In the genomic region with DNA sequence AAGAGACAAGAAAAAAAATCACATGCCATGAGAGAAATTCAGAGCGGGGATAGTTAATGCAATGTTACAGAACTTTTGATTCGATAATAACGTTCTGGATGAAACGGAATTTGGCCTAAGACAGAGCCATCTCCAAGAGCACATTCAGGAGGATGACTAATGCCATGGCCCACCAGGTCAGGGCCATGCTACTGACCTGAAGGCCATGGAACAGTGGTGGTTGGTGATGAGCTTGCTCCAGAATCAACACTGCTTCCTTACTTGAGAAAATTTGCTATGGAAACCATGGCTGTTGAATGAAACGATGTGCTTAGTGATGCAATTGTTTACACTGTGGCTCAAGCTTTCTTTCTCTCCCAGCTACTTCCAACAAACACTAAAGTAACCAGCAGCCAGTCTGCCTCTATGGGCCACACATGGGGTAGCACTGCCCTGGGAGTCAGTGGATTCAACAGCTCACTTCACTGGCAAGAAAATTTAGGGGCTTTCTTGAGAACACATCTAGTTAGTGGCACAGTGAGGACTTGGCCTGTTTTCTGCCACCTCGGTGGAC, we compare ENCODE assay signal across 25 cellular contexts.
A peak's percentile ranks its signal among the peaks of the same experiment; 100 is the strongest.
DNase-seq lines count a peak whose midpoint lies in the region; ATAC-seq and TF ChIP-seq lines count a peak whose summit lies in the region.
"Had no signal": no experiment of that assay in that cellular context is flagged by ENCODE, and none has a peak within 500 bp of the region (broad histone marks: within the 10 kb centered on the region; RNA-seq: fewer than 3 reads in every experiment).

No MANE protein-coding gene starts in this region.

- no peak for ATAC-seq in IMR-90 (ENCODE audit: low read depth)
- no peak for ATAC-seq in activated T-cell treated with anti-CD3 and anti-CD28 coated beads, Interleukin-2, amount 50 U/mL, for 4 hours
- ATAC-seq in CD4-positive, alpha-beta T cell (ENCODE audit: poor library complexity), result no peak
- ATAC-seq: naive thymus-derived CD4-positive, alpha-beta T cell; stimulated activated naive CD8-positive, alpha-beta T cell treated with anti-CD3 and anti-CD28 coated beads, Interleukin-15, Interleukin-2, amounts not matched to agents 100 U/mL and 50 U/mL, for 24 hours had no signal

- no peak for TF ChIP-seq CTCF in IMR-90 (conservative IDR thresholded peaks at IDR 0.05; ENCODE audit: low read depth, low read length)
- peak; percentile 28 for TF ChIP-seq CTCF in neural progenitor cell (IDR thresholded peaks at IDR 0.05)
- TF ChIP-seq CTCF in CD4-positive, alpha-beta T cell (IDR thresholded peaks at IDR 0.05), result no peak

- no peak overlapping the region for H2AFZ ChIP-seq in IMR-90 (replicated peaks; ENCODE audit: low read length, poor library complexity)
- H2AFZ ChIP-seq in neural progenitor cell (replicated peaks), result no peak overlapping the region
- H2AFZ ChIP-seq: PC-9 had no signal

- in situ Hi-C loops in IMR-90 (cut with MboI; ENCODE audit: low sequenced_read_pairs), result no loop called here

- H3K27ac ChIP-seq in IMR-90 (ENCODE audit: insufficient read depth, low read length) (no peak overlapping the region), neural progenitor cell (peak overlapping the region; percentile 53)
- no peak overlapping the region for H3K27ac ChIP-seq in CD4-positive, alpha-beta T cell (ENCODE audit: low read depth, low read length)
- H3K27ac ChIP-seq: brain microvascular endothelial cell, colonic mucosa, PC-9, skin epidermis, tibial artery had no signal

- H3K4me2 ChIP-seq in IMR-90 (ENCODE audit: low read depth, low read length) (no peak overlapping the region), neural progenitor cell (peak overlapping the region; percentile 56)
- H3K4me2 ChIP-seq: PC-9 had no signal

- H3K4me1 ChIP-seq in IMR-90 (ENCODE audit: control insufficient read depth, insufficient read depth, low read length) (no peaks in the 10 kb centered on the region), neural progenitor cell (peaks cover 21% of the 10 kb centered on the region)
- H3K4me1 ChIP-seq: colonic mucosa, tibial artery had no signal

- H3K27me3 ChIP-seq in IMR-90 (ENCODE audit: control insufficient read depth, insufficient read depth, low read length) (no peaks in the 10 kb centered on the region), neural progenitor cell (no peaks in the 10 kb centered on the region)
- no peaks in the 10 kb centered on the region for H3K27me3 ChIP-seq in CD4-positive, alpha-beta T cell (ENCODE audit: control insufficient read depth, insufficient read depth, low read length)
- H3K27me3 ChIP-seq: brain microvascular endothelial cell, colonic mucosa, tibial artery had no signal

- TF ChIP-seq POLR2A in IMR-90 (IDR thresholded peaks at IDR 0.05; ENCODE audit: low read depth, low read length), result no peak

- CTCF ChIA-PET in IMR-90 (lab: Yijun Ruan, JAX), result no interaction called here
- CTCF ChIA-PET in CD4-positive, alpha-beta T cell (lab: Charles Lee), result no interaction called here

- WGBS in IMR-90 (ENCODE audit: extremely low coverage in 2 of 2, insufficient read length in 1 of 2), 2 experiments, result 60% methylated on average over 1 of the region's 6 CpGs; no CpG with 5 or more reads in 1 of the 2 experiments

- H2BK120ac ChIP-seq in IMR-90 (ENCODE audit: low read depth, low read length), result no peak overlapping the region

- H4K20me1 ChIP-seq in IMR-90 (ENCODE audit: insufficient read depth, low read length) (no peaks in the 10 kb centered on the region), neural progenitor cell (ENCODE audit: low read depth) (no peaks in the 10 kb centered on the region)

- H3K4me3 ChIP-seq in IMR-90 (ENCODE audit: insufficient read depth, low read depth, low read length) (no peak overlapping the region), neural progenitor cell (no peak overlapping the region)
- H3K4me3 ChIP-seq: colonic mucosa, PC-9, skin epidermis, tibial artery had no signal

- no peaks in the 10 kb centered on the region for H3K36me3 ChIP-seq in IMR-90 (ENCODE audit: control insufficient read depth, insufficient read depth, low read length)
- H3K36me3 ChIP-seq in neural progenitor cell, result no peaks in the 10 kb centered on the region
- H3K36me3 ChIP-seq: brain microvascular endothelial cell, colonic mucosa, tibial artery had no signal

- DNase-seq in H4 (ENCODE audit: low spot score) (peak; percentile 61), IMR-90 (no peak), astrocyte of the hippocampus (ENCODE audit: low read depth, low spot score) (peak; percentile 44), neural progenitor cell (ENCODE audit: low spot score) (peak; percentile 41), OCI-M1 (lab: John Stamatoyannopoulos, UW) (no peak)
- no peak for DNase-seq in activated T-cell treated with anti-CD3 and anti-CD28 coated beads, Interleukin-2, amount 50 U/mL, for 4 hours
- no peak for DNase-seq in CD4-positive, alpha-beta T cell
- DNase-seq: activated CD8-positive, alpha-beta memory T cell treated with anti-CD3 and anti-CD28 coated beads for 24 hours; brain microvascular endothelial cell; Calu3; colonic mucosa; GOT3; hippocampal formation; naive thymus-derived CD4-positive, alpha-beta T cell; NCI-H187 treated with DMSO at 0.1 percent for 48 hours; NCI-H82; PC-9; stimulated activated naive CD8-positive, alpha-beta T cell treated with anti-CD3 and anti-CD28 coated beads, Interleukin-15, Interleukin-2, amounts not matched to agents 100 U/mL and 50 U/mL, for 24 hours; tibial artery had no signal

- no peak overlapping the region for H3K4me3 Mint-ChIP-seq in neural progenitor cell
- no peak overlapping the region for H3K4me3 Mint-ChIP-seq in activated T-cell treated with anti-CD3 and anti-CD28 coated beads, Interleukin-2, amount 50 U/mL, for 4 hours
- H3K4me3 Mint-ChIP-seq in CD4-positive, alpha-beta T cell, result no peak overlapping the region
- H3K4me3 Mint-ChIP-seq: activated naive CD8-positive, alpha-beta T cell; activated T-helper 1 cell treated with anti-CD3 and anti-CD28 coated beads, Interleukin-12 subunit alpha, Interleukin-12 subunit beta, Interleukin-2, Interleukin-4 antibody, amounts not matched to agents 30 ng/mL and 10 ng/mL and 1 ng/mL, durations not matched to agents 14 hours and 24 hours and 36 hours; memory B cell; naive thymus-derived CD4-positive, alpha-beta T cell; T-helper 2 cell treated with Interferon-gamma antibody and Interleukin-4, amounts not matched to agents 5 μg/mL and 100 μg/mL, for 36 hours had no signal

- no peaks in the 10 kb centered on the region for H3K36me3 Mint-ChIP-seq in neural progenitor cell
- no peaks in the 10 kb centered on the region for H3K36me3 Mint-ChIP-seq in activated T-cell treated with anti-CD3 and anti-CD28 coated beads, Interleukin-2, amount 50 U/mL, for 4 hours (ENCODE audit: insufficient read depth)
- H3K36me3 Mint-ChIP-seq in CD4-positive, alpha-beta T cell (ENCODE audit: low read depth), result no peaks in the 10 kb centered on the region
- H3K36me3 Mint-ChIP-seq: activated naive CD8-positive, alpha-beta T cell; memory B cell; naive thymus-derived CD4-positive, alpha-beta T cell had no signal

- peaks cover 17% of the 10 kb centered on the region for H3K4me1 Mint-ChIP-seq in neural progenitor cell
- no peaks in the 10 kb centered on the region for H3K4me1 Mint-ChIP-seq in activated T-cell treated with anti-CD3 and anti-CD28 coated beads, Interleukin-2, amount 50 U/mL, for 4 hours (ENCODE audit: low read depth)
- no peaks in the 10 kb centered on the region for H3K4me1 Mint-ChIP-seq in CD4-positive, alpha-beta T cell (ENCODE audit: low read depth)
- H3K4me1 Mint-ChIP-seq: memory B cell; naive thymus-derived CD4-positive, alpha-beta T cell had no signal

- no peak overlapping the region for H2BK15ac ChIP-seq in IMR-90 (ENCODE audit: low read depth, low read length)

- H3K56ac ChIP-seq in IMR-90 (ENCODE audit: extremely low read depth, insufficient read depth, low read length), result no peak overlapping the region

- no peak overlapping the region for H4K91ac ChIP-seq in IMR-90 (ENCODE audit: insufficient read depth, low read depth, low read length)

- no peak overlapping the region for H2BK5ac ChIP-seq in IMR-90 (ENCODE audit: low read depth, low read length, poor library complexity, severe bottlenecking)

- H3K9me3 Mint-ChIP-seq in neural progenitor cell, result peaks cover 5% of the 10 kb centered on the region
- H3K9me3 Mint-ChIP-seq in activated T-cell treated with anti-CD3 and anti-CD28 coated beads, Interleukin-2, amount 50 U/mL, for 4 hours, result no peaks in the 10 kb centered on the region
- H3K9me3 Mint-ChIP-seq in CD4-positive, alpha-beta T cell, result no peaks in the 10 kb centered on the region

- no TSS peak for BruUV-seq in IMR-90 (replicated peaks; lab: Mats Ljungman, UMichigan)

- H3K18ac ChIP-seq in IMR-90 (ENCODE audit: low read depth, low read length), result no peak overlapping the region

- no peak overlapping the region for H3K23ac ChIP-seq in IMR-90 (ENCODE audit: low read depth, low read length)

- no peak overlapping the region for H3K4ac ChIP-seq in IMR-90 (ENCODE audit: low read depth, low read length)

- no peak overlapping the region for H3K27ac Mint-ChIP-seq in neural progenitor cell
- H3K27ac Mint-ChIP-seq in CD4-positive, alpha-beta T cell, result no peak overlapping the region
- H3K27ac Mint-ChIP-seq: activated naive CD8-positive, alpha-beta T cell; activated T-helper 1 cell treated with anti-CD3 and anti-CD28 coated beads, Interleukin-12 subunit alpha, Interleukin-12 subunit beta, Interleukin-2, Interleukin-4 antibody, amounts not matched to agents 30 ng/mL and 10 ng/mL and 1 ng/mL, durations not matched to agents 14 hours and 24 hours and 36 hours; memory B cell; naive thymus-derived CD4-positive, alpha-beta T cell; progenitor cell of endocrine pancreas; T-helper 2 cell treated with Interferon-gamma antibody and Interleukin-4, amounts not matched to agents 5 μg/mL and 100 μg/mL, for 36 hours had no signal

- no peak overlapping the region for H4K5ac ChIP-seq in IMR-90 (ENCODE audit: low read depth, low read length)

- H3K9me3 ChIP-seq in IMR-90 (ENCODE audit: control insufficient read depth, insufficient read depth, low read length), result peaks cover 28% of the 10 kb centered on the region
- no peaks in the 10 kb centered on the region for H3K9me3 ChIP-seq in neural progenitor cell (ENCODE audit: low read depth)
- H3K9me3 ChIP-seq in CD4-positive, alpha-beta T cell (ENCODE audit: control insufficient read depth, low read length), result no peaks in the 10 kb centered on the region
- H3K9me3 ChIP-seq: colonic mucosa, tibial artery had no signal

- H3K9me1 ChIP-seq in IMR-90 (ENCODE audit: insufficient read depth, low read length), result no peaks in the 10 kb centered on the region

- no peak overlapping the region for H3K9ac ChIP-seq in IMR-90 (ENCODE audit: low read depth, low read length)
- H3K9ac ChIP-seq in neural progenitor cell, result no peak overlapping the region

- dilution Hi-C loops in IMR-90 (cut with HindIII; ENCODE audit: low sequenced_read_pairs, unreplicated experiment), result no loop called here

- POLR2A ChIA-PET in IMR-90 (lab: Charles Lee; ENCODE audit: unreplicated experiment), result no interaction called here
- POLR2A ChIA-PET in CD4-positive, alpha-beta T cell (lab: Charles Lee), result no interaction called here

- peaks cover 24% of the 10 kb centered on the region for H3F3A ChIP-seq in neural progenitor cell (ENCODE audit: low read depth)

- TF ChIP-seq RAD21 in IMR-90 (IDR thresholded peaks at IDR 0.05; ENCODE audit: low read length), result no peak

- peaks cover 20% of the 10 kb centered on the region for H3K27me3 Mint-ChIP-seq in neural progenitor cell (ENCODE audit: insufficient read depth, low read depth)
- H3K27me3 Mint-ChIP-seq in activated T-cell treated with anti-CD3 and anti-CD28 coated beads, Interleukin-2, amount 50 U/mL, for 4 hours (ENCODE audit: low read depth), result no peaks in the 10 kb centered on the region
- H3K27me3 Mint-ChIP-seq in CD4-positive, alpha-beta T cell, result no peaks in the 10 kb centered on the region
- H3K27me3 Mint-ChIP-seq: activated naive CD8-positive, alpha-beta T cell; memory B cell; progenitor cell of endocrine pancreas had no signal

- no peaks in the 10 kb centered on the region for H3K79me1 ChIP-seq in IMR-90 (ENCODE audit: low read depth in 1 of 2, low read length in 2 of 2)

- H2AK5ac ChIP-seq in IMR-90 (ENCODE audit: low read depth, low read length), result no peak overlapping the region

- no peak overlapping the region for H3K14ac ChIP-seq in IMR-90 (replicated peaks; ENCODE audit: low read depth, low read length)

- intact Hi-C loops in IMR-90 (cut with micrococcal nuclease), result no loop called here
- intact Hi-C loops in CD4-positive, alpha-beta T cell (cut with DNase I, micrococcal nuclease), result no loop called here

- no peak overlapping the region for H2BK20ac ChIP-seq in IMR-90 (ENCODE audit: low read depth, low read length)

- H2AK9ac ChIP-seq in IMR-90 (replicated peaks; ENCODE audit: low read depth, low read length, poor library complexity), result no peak overlapping the region

- no peak overlapping the region for H4K8ac ChIP-seq in IMR-90 (ENCODE audit: low read depth in 2 of 2, low read length in 2 of 2)

- no peaks in the 10 kb centered on the region for H3K79me2 ChIP-seq in neural progenitor cell (ENCODE audit: low read depth)

Comparison
In these comparisons a context has a peak if more than half of its experiments do, and no peak if none do; other contexts are left out.
1. DNase-seq: peak in H4 (single experiment), astrocyte of the hippocampus (single experiment) and neural progenitor cell (single experiment); none in IMR-90 (single experiment), activated T-cell treated with anti-CD3 and anti-CD28 coated beads, Interleukin-2, amount 50 U/mL, for 4 hours (single experiment), CD4-positive, alpha-beta T cell (0 of 10) and OCI-M1 (single experiment).